In the genomic region with DNA sequence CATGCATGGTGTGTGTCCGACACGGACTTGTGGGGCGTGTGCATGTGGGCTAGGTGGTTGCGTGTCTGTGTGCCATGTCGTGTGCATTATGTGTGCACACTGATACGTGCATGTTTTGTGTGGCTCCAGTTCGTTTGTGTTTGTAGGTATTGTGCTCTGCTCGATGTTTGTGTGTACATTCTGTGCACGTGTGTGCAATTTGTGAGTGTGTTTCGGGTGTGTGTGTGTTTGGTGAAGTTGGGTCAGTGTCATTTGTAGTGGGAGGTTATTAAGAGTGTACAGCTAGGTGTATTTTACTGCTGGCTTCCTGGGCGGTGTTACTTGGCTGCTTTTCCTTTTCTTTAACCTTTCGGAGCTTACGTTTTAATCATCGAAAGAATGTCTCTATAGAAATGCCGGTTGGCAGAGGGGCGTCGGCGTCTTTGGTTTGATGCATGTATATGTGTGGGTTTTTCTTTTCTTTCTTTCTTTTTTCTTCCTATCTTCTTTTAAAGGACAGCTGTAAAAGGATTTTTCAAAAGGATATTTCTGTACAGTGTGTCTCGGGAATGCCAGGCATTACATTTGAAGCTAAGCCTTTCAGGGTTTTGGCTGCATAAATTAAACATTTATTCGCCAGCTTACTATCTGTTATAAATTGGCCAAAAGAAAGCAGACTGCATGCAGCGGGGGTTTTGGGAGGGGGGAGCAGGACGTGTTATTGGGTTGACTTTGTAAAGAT, we compare ENCODE assay signal across 10 cellular contexts. TPM values are rescaled to one million over a fixed set of nuclear protein-coding genes. Genes with fewer than 3 reads are reported as not detected.
DNase-seq lines count a peak whose midpoint lies in the region; ATAC-seq, FAIRE-seq and TF ChIP-seq lines count a peak whose summit lies in the region.
"Had no signal": no experiment of that assay in that cellular context is flagged by ENCODE, and none has a peak within 500 bp of the region (broad histone marks: within the 10 kb centered on the region; RNA-seq: fewer than 3 reads in every experiment).

No MANE protein-coding gene starts in this region.

- peaks cover 0 to 36% (median 0%) of the 10 kb centered on the region in 7 donors for H3K27me3 ChIP-seq in heart right ventricle

- H3K4me2 ChIP-seq in OCI-LY7 (ENCODE audit: low read length) = peak overlapping the region; percentile 76

- CTCF ChIA-PET in OCI-LY7 (lab: Charles Lee; ENCODE audit: unreplicated experiment) = no interaction called here

- H3K4me1 ChIP-seq in OCI-LY7 (ENCODE audit: insufficient read depth, low read length, poor library complexity, severe bottlenecking) = peaks cover 55% of the 10 kb centered on the region
- H3K4me1 ChIP-seq in heart right ventricle = peaks cover 0 to 20% (median 7%) of the 10 kb centered on the region in 9 donors

- intact Hi-C loops in OCI-LY7 (cut with micrococcal nuclease; ENCODE audit: unreplicated experiment) = loop anchor here (5.0 kb wide), 1 partner anchor 93 kb away; no protein-coding TSS in a partner anchor
- intact Hi-C loops in heart right ventricle (cut with DNase I) = no loop called here
- intact Hi-C loops in sciatic nerve (cut with DNase I) = no loop called here

- TF ChIP-seq CTCF in OCI-LY7 (conservative IDR thresholded peaks at IDR 0.05; ENCODE audit: low read length) (no peak), heart right ventricle (IDR thresholded peaks at IDR 0.05) (no peak)

- H4K20me1 ChIP-seq in OCI-LY7 (ENCODE audit: insufficient read depth, low read length) = no peaks in the 10 kb centered on the region

- TF ChIP-seq POLR2A in GM12892 (IDR thresholded peaks at IDR 0.05; ENCODE audit: low read depth, low read length) = no peak

- 6 to 8% methylated on average over 22 of the region's 22 CpGs for WGBS in heart right ventricle, 2 donors

- peak; percentile 81 for FAIRE-seq in GM12892 (lab: Jason Lieb, UNC)

- H3K4me3 ChIP-seq in OCI-LY7 (ENCODE audit: low read depth, low read length, poor library complexity, severe bottlenecking) (peak overlapping the region; percentile 81), heart right ventricle (peak overlapping the region; percentile 34 to 78 (median 60))

- H3K27ac ChIP-seq in OCI-LY7 (ENCODE audit: low read depth, low read length, poor library complexity, severe bottlenecking) = no peak overlapping the region
- H3K27ac ChIP-seq in heart right ventricle = peak overlapping the region; percentile 41 to 95 (median 82)

- ATAC-seq in heart right ventricle (peak in 6 of 8 donors; percentile 17 to 39 (median 32)), sciatic nerve (peak; percentile 18), GM18517 (IDR thresholded peaks at IDR 0.05; ENCODE audit: unreplicated experiment) (no peak), HG02642 (IDR thresholded peaks at IDR 0.05; ENCODE audit: poor library complexity, unreplicated experiment) (no peak), HG02678 (IDR thresholded peaks at IDR 0.05; ENCODE audit: unreplicated experiment) (no peak)

- no peaks in the 10 kb centered on the region for H3K36me3 ChIP-seq in OCI-LY7 (ENCODE audit: insufficient read depth, low read length)
- H3K36me3 ChIP-seq in heart right ventricle = no peaks in the 10 kb centered on the region

- POLR2A ChIA-PET in OCI-LY7 (lab: Charles Lee) = no interaction called here

- no peaks in the 10 kb centered on the region; the same call in 1 of the 2 replicates for H3K79me2 ChIP-seq in OCI-LY7 (ENCODE audit: insufficient read depth, low read depth, low read length)

- no peaks in the 10 kb centered on the region for H3K9me2 ChIP-seq in OCI-LY7 (ENCODE audit: insufficient read depth, low read length)

- H2AFZ ChIP-seq in OCI-LY7 (ENCODE audit: low read length) = peak overlapping the region; percentile 93

- no TSS peak for BruUV-seq in OCI-LY7 (replicated peaks; lab: Mats Ljungman, UMichigan)

- no peak for DNase-seq in GM12892 (ENCODE audit: insufficient read length)
- peak; percentile 9 for DNase-seq in OCI-LY7 (ENCODE audit: low spot score)
- no peak for DNase-seq in heart right ventricle
- DNase-seq in sciatic nerve (ENCODE audit: low spot score) = no peak
- no peak for DNase-seq in activated CD4-positive, alpha-beta T cell treated with anti-CD3 and anti-CD28 coated beads, Interleukin-2, amount 50 U/mL, for 1 hour
- DNase-seq: activated CD4-positive, CD25-positive, alpha-beta regulatory T cell had no signal

- H3K9me3 ChIP-seq in OCI-LY7 (ENCODE audit: low read length) (no peaks in the 10 kb centered on the region), heart right ventricle (no peaks in the 10 kb centered on the region)

RNA-seq across cellular contexts. Expression of a gene that starts 1.3 kb away (rescaled TPM):
- polyA plus RNA-seq in GM12892 (2012; ENCODE audit: missing spikeins) = not detected
- total RNA-seq in OCI-LY7 (2014; rRNA removed; shearing (Covaris generic)) = 1.6 and 2.6 TPM in 2 replicates
- 2.6 and 3.9 TPM in 2 replicates for total RNA-seq in OCI-LY7 (2022)
- 1 to 10 TPM; 3.0 to 8.1 (median 4.5) TPM for total RNA-seq in heart right ventricle
- polyA plus RNA-seq in heart right ventricle = under 1 TPM; 0.12 to 0.88 TPM
- 13.1 TPM for total RNA-seq in sciatic nerve
- polyA plus RNA-seq: IgD-negative memory B cell had no signal

Comparison
In these comparisons a context has a peak if more than half of its experiments do, and no peak if none do; other contexts are left out.
1. ATAC-seq: peak in heart right ventricle (6 of 8) and sciatic nerve (single experiment); none in GM18517 (single experiment), HG02642 (single experiment) and HG02678 (single experiment).